ENCODE assay signal across 8 cellular contexts in the genomic region with DNA sequence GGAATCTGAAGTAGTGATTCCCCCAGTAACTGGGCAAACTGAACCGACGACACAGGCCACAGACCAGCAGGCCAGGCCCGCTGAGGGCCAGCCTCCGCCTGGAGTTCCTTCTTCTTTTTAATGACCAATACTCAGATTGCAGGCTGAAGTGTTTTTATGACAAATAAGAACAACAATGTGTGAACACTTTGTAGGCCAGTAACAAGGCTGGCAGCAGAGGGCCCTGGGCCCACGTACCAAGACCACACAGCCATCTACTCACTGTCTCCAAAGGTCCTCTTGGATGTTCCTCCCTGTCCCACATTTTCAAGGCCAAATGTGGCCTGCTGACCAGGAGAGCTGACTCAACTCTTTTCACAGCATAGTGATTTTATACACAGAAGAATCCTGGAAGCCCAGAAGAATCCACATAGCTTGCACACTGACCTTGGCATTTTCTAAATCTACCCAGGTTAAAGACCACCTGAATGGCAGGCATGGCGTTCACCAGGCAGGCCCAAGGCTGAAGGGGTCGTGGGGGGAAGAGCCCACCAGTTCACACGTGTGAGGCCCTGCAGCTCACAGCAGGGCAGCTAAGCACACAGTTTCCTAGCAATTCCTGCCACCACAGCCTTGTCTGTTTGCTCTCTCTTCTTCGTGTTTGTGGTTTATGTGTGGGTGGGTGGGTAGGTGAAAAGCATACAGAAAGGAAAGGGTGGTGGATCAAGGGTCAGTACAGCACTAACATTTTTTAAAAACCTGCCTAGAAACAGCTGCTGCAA. TPM values are rescaled to one million over a fixed set of nuclear protein-coding genes. Genes with fewer than 3 reads are reported as not detected.
DNase-seq lines count a peak whose midpoint lies in the region; ATAC-seq, FAIRE-seq and TF ChIP-seq lines count a peak whose summit lies in the region.

No MANE protein-coding gene starts in this region.

- no peaks in the 10 kb centered on the region; a peak in 1 of 4 replicates for H3K36me3 ChIP-seq in GM12878 (ENCODE audit: control insufficient read depth in 2 of 2, insufficient read depth in 2 of 2, low read length in 1 of 2)
- H3K36me3 ChIP-seq in muscle layer of duodenum (ENCODE audit: control insufficient read depth in 1 of 2, insufficient read depth in 2 of 2, low read length in 2 of 2): no peaks in the 10 kb centered on the region

- no peak for TF ChIP-seq RAD21 in GM12878 (IDR thresholded peaks at IDR 0.05; ENCODE audit: insufficient read depth, low read depth, low read length)

- no peak for DNase-seq in GM12892 (ENCODE audit: insufficient read length)
- DNase-seq in GM12878 (ENCODE audit: low read depth, low spot score): no peak
- no peak for DNase-seq in activated gamma-delta T cell (lab: John Stamatoyannopoulos, UW)
- DNase-seq in cerebellum (ENCODE audit: low spot score): no peak
- no peak for DNase-seq in HCEC 1CT

- CTCF ChIA-PET in GM12878 (lab: Yijun Ruan, JAX): interaction anchor here (1.2 to 4.5 kb wide), 4 partner anchors 9 to 294 kb away, joined by 4 to 40 read pairs (median 8); partner anchors contain the start of gene SMCO4

- in situ Hi-C loops in GM12878 (cut with MboI): no loop called here

- BruUV-seq in GM12878 (replicated peaks; lab: Mats Ljungman, UMichigan): no TSS peak

- 54% methylated on average over 9 of the region's 9 CpGs for WGBS in GM12878 (ENCODE audit: insufficient coverage, insufficient replicate concordance, low lambda C conversion rate, missing lambda C conversion rate)

- H3K4me2 ChIP-seq in GM12878 (ENCODE audit: control insufficient read depth, insufficient read depth): peak overlapping the region; percentile 78

- H4K20me1 ChIP-seq in GM12878 (ENCODE audit: control insufficient read depth, insufficient read depth): no peaks in the 10 kb centered on the region

- peak overlapping the region; percentile 13; the same call in 1 of the 2 replicates for H3K9ac ChIP-seq in GM12878 (ENCODE audit: control insufficient read depth, insufficient read depth, low read length)

- H3K4me1 ChIP-seq in GM12878 (ENCODE audit: control insufficient read depth, insufficient read depth, low read length): peaks cover 64% of the 10 kb centered on the region
- H3K4me1 ChIP-seq in muscle layer of duodenum (ENCODE audit: control insufficient read depth in 1 of 2, insufficient read depth in 2 of 2, low read length in 2 of 2): peaks cover 22 to 25% of the 10 kb centered on the region in 2 donors

- peak; percentile 29 to 64; a peak in 2 of 4 replicates for TF ChIP-seq EP300 in GM12878 (IDR thresholded peaks at IDR 0.05; ENCODE audit: borderline replicate concordance in 1 of 2, control insufficient read depth in 1 of 2, low read depth in 2 of 2, low read length in 2 of 2)

- SMC1A ChIA-PET in GM12878 (lab: Charles Lee; ENCODE audit: uncharacterized antibody, unreplicated experiment): interaction anchor here (1.0 to 20.1 kb wide), 5 partner anchors 6 to 159 kb away, joined by 3 to 275 read pairs (median 95); partner anchors contain the start of gene SMCO4

- POLR2A ChIA-PET in GM12878 (lab: Charles Lee): interaction anchor here (1.4 to 12.8 kb wide), 3 partner anchors 7 to 22 kb away, joined by 3 to 191 read pairs (median 95); partner anchors contain the start of gene SMCO4

- H3K27me3 ChIP-seq in GM12878 (replicated peaks in 1 of 2; ENCODE audit: control insufficient read depth in 2 of 2, insufficient read depth in 2 of 2, low read length in 1 of 2): no peaks in the 10 kb centered on the region
- H3K27me3 ChIP-seq in muscle layer of duodenum (ENCODE audit: low read depth, low read length): no peaks in the 10 kb centered on the region

- H3K79me2 ChIP-seq in GM12878 (ENCODE audit: control insufficient read depth, insufficient read depth, low read length): peaks cover 83% of the 10 kb centered on the region

- TF ChIP-seq CTCF in GM12878 (IDR thresholded peaks at IDR 0.05 in 2 of 3, conservative IDR thresholded peaks at IDR 0.05 in 1 of 3; ENCODE audit: control insufficient read depth in 2 of 3, extremely low read depth in 1 of 3, insufficient read depth in 1 of 3, low read depth in 3 of 3, low read length in 3 of 3): no peak

- H3K4me3 ChIP-seq in GM12878: 0 out of 2 replicates have a peak overlapping the region, but pooled peaks have one; percentile 34
- H3K4me3 ChIP-seq in muscle layer of duodenum (ENCODE audit: low read depth in 1 of 2, low read length in 2 of 2): no peak overlapping the region

- ATAC-seq in HG02852 (IDR thresholded peaks at IDR 0.05; ENCODE audit: unreplicated experiment) (peak; percentile 45), GM12878 (peak; percentile 10), HG02610 (IDR thresholded peaks at IDR 0.05; ENCODE audit: unreplicated experiment) (no peak)

- no peak for TF ChIP-seq POLR2A in GM12892 (IDR thresholded peaks at IDR 0.05; ENCODE audit: low read depth, low read length)
- peak; percentile 35; the same call in 1 of the 2 replicates for TF ChIP-seq POLR2A in GM12878 (IDR thresholded peaks at IDR 0.05; ENCODE audit: low read depth, low read length)

- peak; percentile 66 for FAIRE-seq in GM12892 (lab: Jason Lieb, UNC)
- no peak for FAIRE-seq in GM12878 (lab: Jason Lieb, UNC)

- RAD21 ChIA-PET in GM12878 (lab: Charles Lee; ENCODE audit: unreplicated experiment): interaction anchor here (2.9 to 15.4 kb wide), 3 partner anchors 3 to 17 kb away, joined by 13 to 299 read pairs (median 299); partner anchors contain the start of gene SMCO4

- peak overlapping the region; percentile 59 for H3K27ac ChIP-seq in GM12878 (ENCODE audit: control insufficient read depth, insufficient read depth)
- peak overlapping the region; percentile 18 for H3K27ac ChIP-seq in muscle layer of duodenum (ENCODE audit: low read length)

- no peak overlapping the region for H2AFZ ChIP-seq in GM12878 (ENCODE audit: control insufficient read depth, low read depth, low read length)

- no peaks in the 10 kb centered on the region for H3K9me3 ChIP-seq in GM12878 (replicated peaks; ENCODE audit: control insufficient read depth, insufficient read depth, low read length)
- H3K9me3 ChIP-seq in muscle layer of duodenum (ENCODE audit: control insufficient read depth in 1 of 2, low read length in 2 of 2): no peaks in the 10 kb centered on the region

- intact Hi-C loops in GM12878 (cut with micrococcal nuclease; ENCODE audit: unreplicated experiment): loop anchor here (2.0 to 10.0 kb wide), 3 partner anchors 17 to 1725 kb away; no protein-coding TSS in a partner anchor

TF ChIP-seq in GM12878, 131 proteins besides CTCF, POLR2A, EP300 and RAD21 (continues in another document):
- peak; percentile 10 for TF ChIP-seq CUX1 (IDR thresholded peaks at IDR 0.05; ENCODE audit: insufficient replicate concordance, low read depth, low read length)
- peak; percentile 34; the same call in 1 of the 2 replicates for TF ChIP-seq EED (IDR thresholded peaks at IDR 0.05; ENCODE audit: low read depth)

RNA-seq across cellular contexts. Expression of gene SMCO4, which starts 13.3 kb away (rescaled TPM):
- polyA plus RNA-seq in GM12892 (2012; ENCODE audit: missing spikeins): 20.8 TPM
- total RNA-seq in GM12878 (2013; cell fraction: nucleolus; rRNA removed): 20.0 and 25.0 TPM in 2 replicates
- total RNA-seq in GM12878 (2014; rRNA removed) (27.9 and 29.6 TPM in 2 replicates), GM12878 (2014; rRNA removed; fragmentation: Illumina TruSeq; extraction: Trizol) (23.6 and 24.4 TPM in 2 replicates), GM12878 (2021) (24.8 and 26.1 TPM in 2 replicates), cerebellum (11.3 TPM)
- polyA plus RNA-seq in GM12878 (2011; ENCODE audit: low read depth): 31.0 TPM
- polyA plus RNA-seq in GM12878 (2011; rRNA removed) (56.8 and 59.9 TPM in 2 replicates), GM12878 (2014; fragmentation: Illumina TruSeq; extraction: Trizol) (18.7 and 25.9 TPM in 2 replicates), GM12878 (2014; fragmentation: Nextera tagmentation; extraction: Ambion mirVana) (1 to 10 TPM; 3.6 to 8.1 TPM), GM12878 (2014; rRNA removed) (31.4 and 40.3 TPM in 2 replicates), GM12878 (2016; fragmentation: Nextera tagmentation; extraction: Ambion mirVana) (10 to 100 TPM; 36.4 to 41.8 TPM)
- 53.5 and 81.3 TPM in 2 replicates for polyA plus RNA-seq in GM12878 (2011; cell fraction: cytosol; rRNA removed)
- polyA plus RNA-seq in GM12878 (2011; cell fraction: nucleus; rRNA removed): 42.5 and 56.3 TPM in 2 replicates
- polyA plus RNA-seq in GM12878 (2012): 44.7 and 48.4 TPM in 2 replicates
- polyA minus RNA-seq in GM12878 (2011; rRNA and poly(A)+ RNA removed): 14.8 and 28.9 TPM in 2 replicates
- polyA minus RNA-seq in GM12878 (2011; cell fraction: cytosol; rRNA and poly(A)+ RNA removed): 8.0 and 15.2 TPM in 2 replicates
- 8.9 and 11.4 TPM in 2 replicates for polyA minus RNA-seq in GM12878 (2011; cell fraction: nucleus; rRNA and poly(A)+ RNA removed)
